Comparison of ENCODE assay signal across 18 cellular contexts in genomic region chr6:143821359-143821758, GRCh38. TPM values are rescaled to one million over a fixed set of nuclear protein-coding genes. Genes with fewer than 3 reads are reported as not detected.
DNase-seq lines count a peak whose midpoint lies in the region; ATAC-seq, FAIRE-seq and TF ChIP-seq lines count a peak whose summit lies in the region.
"Had no signal": no experiment of that assay in that cellular context is flagged by ENCODE, and none has a peak within 500 bp of the region (broad histone marks: within the 10 kb centered on the region; RNA-seq: fewer than 3 reads in every experiment).

No MANE protein-coding gene starts in this region.

- H3K27ac Mint-ChIP-seq in T-helper 17 cell: peak overlapping the region; percentile 62
- H3K27ac Mint-ChIP-seq in naive thymus-derived CD4-positive, alpha-beta T cell: no peak overlapping the region
- H3K27ac Mint-ChIP-seq: B cell; CD8-positive, alpha-beta T cell; HFFc6 had no signal

- no peak overlapping the region for H3K4me2 ChIP-seq in K562 (ENCODE audit: insufficient read depth, low read length)
- H3K4me2 ChIP-seq: BLaER1 treated with 17β-estradiol and CSF1 and Interleukin-3, amounts not matched to agents 10 nM and 100 nM had no signal

- no peaks in the 10 kb centered on the region for H3K27me3 ChIP-seq in K562 (ENCODE audit: control insufficient read depth in 2 of 2, insufficient read depth in 2 of 2, low read length in 2 of 2)
- no peaks in the 10 kb centered on the region for H3K27me3 ChIP-seq in naive thymus-derived CD4-positive, alpha-beta T cell (ENCODE audit: control insufficient read depth in 2 of 2, insufficient read depth in 2 of 2, low read length in 2 of 2)
- H3K27me3 ChIP-seq: BLaER1 treated with 17β-estradiol and CSF1 and Interleukin-3, amounts not matched to agents 10 nM and 100 nM had no signal

- CTCF ChIA-PET in K562 (lab: Yijun Ruan, JAX; ENCODE audit: low intra/inter-chr PET ratio): no interaction called here
- CTCF ChIA-PET in naive thymus-derived CD4-positive, alpha-beta T cell (lab: Charles Lee): no interaction called here

- ATAC-seq in T-helper 17 cell (no peak), K562 (peak; percentile 21; the same call in 2 of the 3 replicates), GM21390 (IDR thresholded peaks at IDR 0.05; ENCODE audit: unreplicated experiment) (no peak)
- ATAC-seq in naive thymus-derived CD4-positive, alpha-beta T cell: no peak
- ATAC-seq: CD8-positive, alpha-beta T cell; HCT116; HepG2 had no signal

- peaks cover 0 to 6% of the 10 kb centered on the region in 2 experiments; a peak in 2 of 5 replicates for H3K4me1 ChIP-seq in K562 (replicated peaks in 1 of 2; ENCODE audit: control insufficient read depth in 2 of 2, insufficient read depth in 2 of 2, low read length in 2 of 2)
- H3K4me1 ChIP-seq in naive thymus-derived CD4-positive, alpha-beta T cell (ENCODE audit: control insufficient read depth in 2 of 2, insufficient read depth in 2 of 2, low read length in 2 of 2): no peaks in the 10 kb centered on the region

- H3K27ac ChIP-seq in K562 (ENCODE audit: extremely low read depth, low read depth, low read length): no peak overlapping the region
- H3K27ac ChIP-seq in naive thymus-derived CD4-positive, alpha-beta T cell (ENCODE audit: low read depth, low read length): no peak overlapping the region
- H3K27ac ChIP-seq: BLaER1 treated with 17β-estradiol and CSF1 and Interleukin-3, amounts not matched to agents 10 nM and 100 nM had no signal

- no peaks in the 10 kb centered on the region for H3K27me3 Mint-ChIP-seq in T-helper 17 cell
- no peaks in the 10 kb centered on the region for H3K27me3 Mint-ChIP-seq in naive thymus-derived CD4-positive, alpha-beta T cell
- H3K27me3 Mint-ChIP-seq: B cell had no signal

- intact Hi-C loops in K562 (cut with micrococcal nuclease): no loop called here
- intact Hi-C loops in naive thymus-derived CD4-positive, alpha-beta T cell (cut with micrococcal nuclease): no loop called here

- POLR2A ChIA-PET in K562 (lab: Yijun Ruan, JAX): interaction anchor here (0.6 to 1.2 kb wide), 4 partner anchors 8 to 129 kb away, joined by 3 read pairs; no protein-coding TSS in a partner anchor
- POLR2A ChIA-PET in naive thymus-derived CD4-positive, alpha-beta T cell (lab: Charles Lee): no interaction called here

- TF ChIP-seq EP300 in K562 (IDR thresholded peaks at IDR 0.05; ENCODE audit: low read length): no peak

- no peaks in the 10 kb centered on the region for H3K9me1 ChIP-seq in K562 (ENCODE audit: control insufficient read depth, insufficient read depth, low read length)

- H3K4me1 Mint-ChIP-seq in T-helper 17 cell: peaks cover 8% of the 10 kb centered on the region
- H3K4me1 Mint-ChIP-seq in naive thymus-derived CD4-positive, alpha-beta T cell: peaks cover 0 to 6% (median 0%) of the 10 kb centered on the region in 7 donors
- H3K4me1 Mint-ChIP-seq: B cell had no signal

- H3K4me3 Mint-ChIP-seq in T-helper 17 cell: no peak overlapping the region
- H3K4me3 Mint-ChIP-seq in naive thymus-derived CD4-positive, alpha-beta T cell: no peak overlapping the region
- H3K4me3 Mint-ChIP-seq: B cell; CD8-positive, alpha-beta T cell; HFFc6 had no signal

- TF ChIP-seq POLR2A in K562 (conservative IDR thresholded peaks at IDR 0.05): no peak

- H3K9me3 ChIP-seq in T-helper 17 cell (ENCODE audit: control insufficient read depth, low read length, poor library complexity, severe bottlenecking) (no peaks in the 10 kb centered on the region), K562 (replicated peaks; ENCODE audit: control insufficient read depth, insufficient read depth, low read depth, low read length) (no peaks in the 10 kb centered on the region)
- no peaks in the 10 kb centered on the region for H3K9me3 ChIP-seq in naive thymus-derived CD4-positive, alpha-beta T cell (ENCODE audit: control insufficient read depth in 2 of 3, low read length in 3 of 3)
- H3K9me3 ChIP-seq: BLaER1 treated with 17β-estradiol and CSF1 and Interleukin-3, amounts not matched to agents 10 nM and 100 nM had no signal

- H3K36me3 Mint-ChIP-seq in T-helper 17 cell (ENCODE audit: low read depth): peaks cover 10% of the 10 kb centered on the region
- H3K36me3 Mint-ChIP-seq in naive thymus-derived CD4-positive, alpha-beta T cell: peaks cover 0 to 19% (median 4%) of the 10 kb centered on the region in 5 donors
- H3K36me3 Mint-ChIP-seq: CD8-positive, alpha-beta T cell had no signal

- DNase-seq in T-helper 17 cell (no peak), K562 (ENCODE audit: extremely low read depth in 1 of 4, low spot score in 3 of 4) (no peak), fibroblast of villous mesenchyme (ENCODE audit: low read depth) (peak; percentile 67), middle frontal gyrus (ENCODE audit: extremely low spot score, low spot score) (no peak)
- DNase-seq in naive thymus-derived CD4-positive, alpha-beta T cell: no peak
- DNase-seq: Calu3; CD8-positive, alpha-beta T cell; DMS79 treated with DMSO at 0.1 percent for 48 hours; GF-D8; GOT3; H7; HFFc6 had no signal

- 63% methylated on average over 6 of the region's 6 CpGs for WGBS in K562 (ENCODE audit: insufficient coverage, low coverage, missing lambda C conversion rate)

- no peak overlapping the region for H2AFZ ChIP-seq in K562 (ENCODE audit: low read depth, low read length)

- no peak overlapping the region for H3K9ac ChIP-seq in K562 (ENCODE audit: insufficient read depth in 1 of 2, low read depth in 2 of 2, low read length in 2 of 2)
- H3K9ac ChIP-seq: BLaER1 treated with 17β-estradiol and CSF1 and Interleukin-3, amounts not matched to agents 10 nM and 100 nM had no signal

- H3K9me3 Mint-ChIP-seq in naive thymus-derived CD4-positive, alpha-beta T cell: no peaks in the 10 kb centered on the region
- H3K9me3 Mint-ChIP-seq: CD8-positive, alpha-beta T cell; HFFc6 had no signal

- no peak for FAIRE-seq in K562 (lab: Jason Lieb, UNC)
- FAIRE-seq: HepG2 had no signal

- TF ChIP-seq CTCF in K562 (IDR thresholded peaks at IDR 0.05 in 2 of 3, conservative IDR thresholded peaks at IDR 0.05 in 1 of 3; ENCODE audit: insufficient read depth in 2 of 3, low read depth in 1 of 3, low read length in 3 of 3) (no peak), fibroblast of villous mesenchyme (IDR thresholded peaks at IDR 0.05; ENCODE audit: insufficient read depth, low read depth, low read length) (no peak)

- H3K4me3 ChIP-seq in K562 (no peak overlapping the region), fibroblast of villous mesenchyme (ENCODE audit: low read depth, low read length) (no peak overlapping the region)
- no peak overlapping the region for H3K4me3 ChIP-seq in naive thymus-derived CD4-positive, alpha-beta T cell (ENCODE audit: low read length)
- H3K4me3 ChIP-seq: BLaER1 treated with 17β-estradiol and CSF1 and Interleukin-3, amounts not matched to agents 10 nM and 100 nM had no signal

- no peaks in the 10 kb centered on the region for H3K79me2 ChIP-seq in K562 (ENCODE audit: control insufficient read depth, insufficient read depth, low read length)

- no peaks in the 10 kb centered on the region for H4K20me1 ChIP-seq in K562 (replicated peaks; ENCODE audit: control insufficient read depth, insufficient read depth, low read length)
- H4K20me1 ChIP-seq: BLaER1 treated with 17β-estradiol and CSF1 and Interleukin-3, amounts not matched to agents 10 nM and 100 nM had no signal

- in situ Hi-C loops in K562 (cut with MboI): no loop called here

- no TSS peak for BruUV-seq in K562 (replicated peaks; lab: Mats Ljungman, UMichigan)

- TF ChIP-seq RAD21 in K562 (CRISPR knock-in tag; conservative IDR thresholded peaks at IDR 0.05 in 1 of 2, IDR thresholded peaks at IDR 0.05 in 1 of 2): no peak

- H3K36me3 ChIP-seq in K562 (ENCODE audit: control insufficient read depth, insufficient read depth, low read length): 0 out of 3 replicates have a peak, but pooled peaks cover 3% of the 10 kb centered on the region
- no peaks in the 10 kb centered on the region for H3K36me3 ChIP-seq in naive thymus-derived CD4-positive, alpha-beta T cell (ENCODE audit: control insufficient read depth in 2 of 3, insufficient read depth in 3 of 3, low read length in 3 of 3)

RNA-seq across cellular contexts. Expression of gene LTV1, which starts 21.8 kb away (rescaled TPM):
- total RNA-seq in T-helper 17 cell (10 to 100 TPM; 19.1 to 24.4 TPM), K562 (2014; rRNA removed) (66.8 and 80.1 TPM in 2 replicates), K562 (2014; rRNA removed; fragmentation: Illumina TruSeq; extraction: Trizol) (119 and 142 TPM in 2 replicates), K562 (2015; rRNA removed; fragmentation: Illumina TruSeq; extraction: Trizol) (140 and 148 TPM in 2 replicates), K562 (2021) (65.7 and 70.7 TPM in 2 replicates), fibroblast of villous mesenchyme (19.6 and 24.2 TPM in 2 replicates)
- total RNA-seq in K562 (2011; cell fraction: chromatin; rRNA removed; ENCODE audit: low replicate concordance): 15.2 and 38.3 TPM in 2 replicates
- 10.5 and 12.2 TPM in 2 replicates for total RNA-seq in K562 (2011; cell fraction: nucleolus; rRNA removed)
- total RNA-seq in K562 (2011; cell fraction: nucleoplasm; rRNA removed): 10.1 and 13.8 TPM in 2 replicates
- polyA plus RNA-seq in K562 (2011; rRNA removed) (35.9 and 57.9 TPM in 2 replicates), K562 (2014; fragmentation: Illumina TruSeq; extraction: Trizol) (114 and 123 TPM in 2 replicates), K562 (2014; fragmentation: Nextera tagmentation; extraction: Ambion mirVana) (100 to 1,000 TPM in 1 of 2 experiments, 10 to 100 TPM in 1; 88.3 to 162 TPM), K562 (2014; rRNA removed) (123 and 141 TPM in 2 replicates)
- polyA plus RNA-seq in K562 (2011; cell fraction: cytosol; rRNA removed): 6.3 and 12.5 TPM in 2 replicates
- 31.6 and 33.6 TPM in 2 replicates for polyA plus RNA-seq in K562 (2011; cell fraction: nucleus; rRNA removed)
- 38.2 and 83.0 TPM in 2 replicates for polyA plus RNA-seq in K562 (2012)
- 46.1 and 49.2 TPM in 2 replicates for polyA minus RNA-seq in K562 (2011; rRNA and poly(A)+ RNA removed)
- 14.5 and 19.7 TPM in 2 replicates for polyA minus RNA-seq in K562 (2011; cell fraction: cytosol; rRNA and poly(A)+ RNA removed)
- 18.6 and 26.7 TPM in 2 replicates for polyA minus RNA-seq in K562 (2011; cell fraction: nucleus; rRNA and poly(A)+ RNA removed)
- 10 to 100 TPM; 16.5 to 29.6 (median 22.6) TPM for total RNA-seq in naive thymus-derived CD4-positive, alpha-beta T cell
- 10 to 100 TPM; 20.6 to 23.4 TPM for polyA plus RNA-seq in naive thymus-derived CD4-positive, alpha-beta T cell

RNA-seq across cellular contexts. Expression of gene ZC2HC1B, which starts 42.9 kb away (rescaled TPM):
- total RNA-seq in T-helper 17 cell (under 1 TPM in 1 of 2 donors, not detected in 1; 0.34 TPM), K562 (2014; rRNA removed) (not detected in 2 replicates), K562 (2014; rRNA removed; fragmentation: Illumina TruSeq; extraction: Trizol) (not detected in 2 replicates), K562 (2015; rRNA removed; fragmentation: Illumina TruSeq; extraction: Trizol) (not detected in 2 replicates), K562 (2021) (not detected in 2 replicates), fibroblast of villous mesenchyme (not detected in 2 replicates)
- total RNA-seq in K562 (2011; cell fraction: chromatin; rRNA removed; ENCODE audit: low replicate concordance): not detected in 2 replicates
- not detected in 2 replicates for total RNA-seq in K562 (2011; cell fraction: nucleolus; rRNA removed)
- total RNA-seq in K562 (2011; cell fraction: nucleoplasm; rRNA removed): not detected in 2 replicates
- polyA plus RNA-seq in K562 (2011; rRNA removed) (not detected in 2 replicates), K562 (2014; fragmentation: Illumina TruSeq; extraction: Trizol) (not detected in 2 replicates), K562 (2014; fragmentation: Nextera tagmentation; extraction: Ambion mirVana) (not detected), K562 (2014; rRNA removed) (not detected in 2 replicates)
- polyA plus RNA-seq in K562 (2011; cell fraction: cytosol; rRNA removed): not detected in 2 replicates
- polyA plus RNA-seq in K562 (2011; cell fraction: nucleus; rRNA removed): not detected in 2 replicates
- polyA plus RNA-seq in K562 (2012): not detected in 2 replicates
- polyA minus RNA-seq in K562 (2011; rRNA and poly(A)+ RNA removed): not detected in 2 replicates
- polyA minus RNA-seq in K562 (2011; cell fraction: cytosol; rRNA and poly(A)+ RNA removed): not detected in 2 replicates
- polyA minus RNA-seq in K562 (2011; cell fraction: nucleus; rRNA and poly(A)+ RNA removed): not detected in 2 replicates
- total RNA-seq in naive thymus-derived CD4-positive, alpha-beta T cell: under 1 TPM in 1 of 5 experiments, not detected in 4; 0.49 TPM
- polyA plus RNA-seq in naive thymus-derived CD4-positive, alpha-beta T cell: not detected
- total RNA-seq: A172; Calu3; CD8-positive, alpha-beta T cell; H7; HepG2; HFFc6 had no signal
- polyA plus RNA-seq: HepG2 had no signal
